ENCODE assay signal across 9 cellular contexts in the genomic region with DNA sequence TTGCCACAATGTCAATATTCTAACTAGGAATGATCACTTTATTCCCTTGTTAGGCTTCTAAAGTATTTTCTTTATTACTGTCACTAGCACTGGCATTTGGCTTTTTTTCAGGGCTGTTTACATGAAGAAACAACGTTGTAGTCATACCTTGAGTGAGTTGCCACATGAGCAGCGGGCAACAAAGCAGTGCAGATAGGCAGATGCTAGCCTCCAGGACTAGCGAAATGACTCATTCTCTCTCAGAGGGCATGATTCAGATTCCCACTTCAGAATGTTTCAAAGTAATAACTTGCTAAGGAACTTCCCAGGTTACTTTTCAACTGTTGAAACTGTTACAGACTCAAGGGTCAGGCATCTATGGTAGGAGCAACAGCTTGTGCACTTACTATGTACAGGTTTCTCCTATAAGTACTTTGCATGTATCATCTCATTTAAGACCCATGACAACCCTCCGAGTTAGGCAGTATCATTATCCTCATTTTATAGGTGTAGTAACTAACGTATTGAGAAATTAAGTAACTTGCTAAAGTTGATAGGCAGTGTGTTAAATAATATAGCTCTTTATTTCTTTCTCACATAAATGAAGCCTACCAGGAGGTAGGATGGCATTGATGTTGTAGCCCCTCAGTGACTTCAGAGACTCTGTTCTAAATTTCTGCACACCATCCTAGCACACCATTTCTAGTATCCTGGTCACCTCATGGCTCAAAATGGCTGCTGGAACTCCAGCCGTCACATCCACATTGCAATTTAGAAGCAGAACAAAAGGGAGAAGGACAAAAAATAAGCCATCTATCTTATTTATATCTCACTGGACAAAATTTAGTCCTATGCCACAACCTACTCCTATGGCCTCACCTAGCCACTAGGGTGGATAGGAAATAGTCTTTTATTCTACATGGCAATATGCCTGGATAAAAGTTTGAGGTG.
DNase-seq lines count a peak whose midpoint lies in the region; ATAC-seq, FAIRE-seq and TF ChIP-seq lines count a peak whose summit lies in the region.
"Had no signal": no experiment of that assay in that cellular context is flagged by ENCODE, and none has a peak within 500 bp of the region (broad histone marks: within the 10 kb centered on the region; RNA-seq: fewer than 3 reads in every experiment).

No MANE protein-coding gene starts in this region.

- H3K27ac ChIP-seq in endothelial cell of umbilical vein (ENCODE audit: insufficient read depth, low read depth, low read length) (no peak overlapping the region), ascending aorta (no peak overlapping the region)

- H3K36me3 ChIP-seq in endothelial cell of umbilical vein (ENCODE audit: control insufficient read depth in 2 of 2, extremely low read depth in 1 of 2, insufficient read depth in 2 of 2, low read length in 2 of 2) (no peaks in the 10 kb centered on the region), ascending aorta (no peaks in the 10 kb centered on the region)

- no peak overlapping the region for H3K4me2 ChIP-seq in endothelial cell of umbilical vein (ENCODE audit: insufficient read depth, low read length)

- no peak overlapping the region for H3K9ac ChIP-seq in endothelial cell of umbilical vein (replicated peaks; ENCODE audit: extremely low read depth, insufficient read depth, low read length)

- no peaks in the 10 kb centered on the region for H3K9me1 ChIP-seq in endothelial cell of umbilical vein (replicated peaks; ENCODE audit: control insufficient read depth, extremely low read depth, insufficient read depth, low read length)

- H3K4me3 ChIP-seq in endothelial cell of umbilical vein (replicated peaks in 1 of 3; ENCODE audit: insufficient read depth in 1 of 3, low read depth in 1 of 3, low read length in 3 of 3) = no peak overlapping the region
- H3K4me3 ChIP-seq in ascending aorta = no peak overlapping the region

- no TSS peak for BruUV-seq in endothelial cell of umbilical vein (replicated peaks; lab: Mats Ljungman, UMichigan)

- intact Hi-C loops in endothelial cell of umbilical vein (cut with micrococcal nuclease) (loop anchor here (5.0 to 10.0 kb wide), 3 partner anchors 517 to 1907 kb away; no protein-coding TSS in a partner anchor), ascending aorta (cut with DNase I) (loop anchor here (5.0 to 10.0 kb wide), 5 partner anchors 93 to 1665 kb away; a partner anchor contains a TSS)

- H3K79me2 ChIP-seq in endothelial cell of umbilical vein (ENCODE audit: control insufficient read depth, insufficient read depth, low read length) = no peaks in the 10 kb centered on the region

- in situ Hi-C loops in ACHN (cut with HindIII; ENCODE audit: low pct_ligation_motif_present, low pct_unique_long_range_greater_than_20kb, low sequenced_read_pairs) = no loop called here

- no peak for FAIRE-seq in endothelial cell of umbilical vein (lab: Jason Lieb, UNC)

- no peaks in the 10 kb centered on the region for H4K20me1 ChIP-seq in endothelial cell of umbilical vein (replicated peaks; ENCODE audit: control insufficient read depth, extremely low read depth, insufficient read depth, low read length)

- H3K9me3 ChIP-seq in endothelial cell of umbilical vein (replicated peaks; ENCODE audit: control insufficient read depth, insufficient read depth, low read length) = no peaks in the 10 kb centered on the region
- H3K9me3 ChIP-seq in ascending aorta = no peaks in the 10 kb centered on the region

- H3K27me3 ChIP-seq in endothelial cell of umbilical vein (ENCODE audit: control insufficient read depth in 2 of 2, insufficient read depth in 2 of 2, low read length in 2 of 2) (peaks cover 4 to 12% of the 10 kb centered on the region in 2 experiments), ascending aorta (no peaks in the 10 kb centered on the region)

- TF ChIP-seq POLR2A in endothelial cell of umbilical vein (IDR thresholded peaks at IDR 0.05; ENCODE audit: low read depth, low read length) = no peak

- ATAC-seq in GM21447 (IDR thresholded peaks at IDR 0.05; ENCODE audit: unreplicated experiment) = peak; percentile 88

- dilution Hi-C loops in endothelial cell of umbilical vein (cut with MboI; ENCODE audit: extremely low pct_ligation_motif_present, low sequenced_read_pairs) = no loop called here

- POLR2A ChIA-PET in endothelial cell of umbilical vein (lab: Charles Lee) = no interaction called here

- H3K4me1 ChIP-seq in endothelial cell of umbilical vein (ENCODE audit: control insufficient read depth, extremely low read depth, insufficient read depth, low read length) (peaks cover 6% of the 10 kb centered on the region), ascending aorta (peaks cover 0 to 2% of the 10 kb centered on the region in 2 donors)

- H2AFZ ChIP-seq in endothelial cell of umbilical vein (ENCODE audit: low read depth, low read length) = no peak overlapping the region

- peak; percentile 76 for DNase-seq in ACHN
- DNase-seq in RKO (ENCODE audit: low spot score) = peak; percentile 70
- DNase-seq in endothelial cell of umbilical vein (ENCODE audit: low read depth, low spot score) = no peak
- DNase-seq in NCI-H1436 treated with DMSO at 0.1 percent for 48 hours (lab: John Stamatoyannopoulos, UW) = no peak
- DNase-seq in ascending aorta (ENCODE audit: low spot score in 2 of 2) = no peak
- no peak for DNase-seq in NCI-H187 treated with DMSO at 0.1 percent for 48 hours (lab: John Stamatoyannopoulos, UW)
- DNase-seq in NCI-H1048 (lab: John Stamatoyannopoulos, UW) = no peak
- DNase-seq: KG1 had no signal

- CTCF ChIA-PET in endothelial cell of umbilical vein (lab: Charles Lee) = interaction anchor here (1.2 kb wide), 1 partner anchor 158 kb away, joined by 4 read pairs; no protein-coding TSS in a partner anchor

- no peak for TF ChIP-seq CTCF in endothelial cell of umbilical vein (IDR thresholded peaks at IDR 0.05; ENCODE audit: extremely low read depth in 1 of 2, insufficient read depth in 1 of 2, low read depth in 1 of 2, low read length in 2 of 2)
- no peak for TF ChIP-seq CTCF in ascending aorta (IDR thresholded peaks at IDR 0.05)

TF ChIP-seq in endothelial cell of umbilical vein, 7 proteins besides CTCF, POLR2A, EP300 and RAD21:
- TF ChIP-seq EZH2 (IDR thresholded peaks at IDR 0.05; ENCODE audit: borderline replicate concordance, low read depth, low read length, severe bottlenecking) = no peak
- peak; percentile 41 for TF ChIP-seq FOS (IDR thresholded peaks at IDR 0.05; ENCODE audit: borderline replicate concordance, insufficient read depth, low read length)
- TF ChIP-seq MYC (IDR thresholded peaks at IDR 0.05; ENCODE audit: low read depth, low read length) = no peak
- TF ChIP-seq, protein P1, sequence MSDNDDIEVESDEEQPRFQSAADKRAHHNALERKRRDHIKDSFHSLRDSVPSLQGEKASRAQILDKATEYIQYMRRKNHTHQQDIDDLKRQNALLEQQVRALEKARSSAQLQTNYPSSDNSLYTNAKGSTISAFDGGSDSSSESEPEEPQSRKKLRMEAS (IDR thresholded peaks at IDR 0.05; ENCODE audit: insufficient read depth, insufficient read length) = no peak
- no peak for TF ChIP-seq JUN (IDR thresholded peaks at IDR 0.05; ENCODE audit: borderline replicate concordance, insufficient read depth, insufficient read length, low read depth)
TF ChIP-seq in endothelial cell of umbilical vein: peak in this region for 1.

Comparison
In these comparisons a context has a peak if more than half of its experiments do, and no peak if none do; other contexts are left out.
1. DNase-seq: peak in ACHN (single experiment) and RKO (single experiment); none in endothelial cell of umbilical vein (single experiment), NCI-H1436 treated with DMSO at 0.1 percent for 48 hours (single experiment), ascending aorta (0 of 2), NCI-H187 treated with DMSO at 0.1 percent for 48 hours (single experiment) and NCI-H1048 (single experiment).